21 cellular contexts compared by ENCODE assay signal in genomic region chr1:51669191-51669590, GRCh38. TPM values are rescaled to one million over a fixed set of nuclear protein-coding genes. Genes with fewer than 3 reads are reported as not detected.
DNase-seq lines count a peak whose midpoint lies in the region; ATAC-seq and TF ChIP-seq lines count a peak whose summit lies in the region.
"Had no signal": no experiment of that assay in that cellular context is flagged by ENCODE, and none has a peak within 500 bp of the region (broad histone marks: within the 10 kb centered on the region; RNA-seq: fewer than 3 reads in every experiment).

No MANE protein-coding gene starts in this region.

- H3K27me3 Mint-ChIP-seq in chondrocyte (ENCODE audit: low read depth) (no peaks in the 10 kb centered on the region), immature natural killer cell (ENCODE audit: low read depth in 3 of 3) (no peaks in the 10 kb centered on the region)
- H3K27me3 Mint-ChIP-seq: activated naive CD8-positive, alpha-beta T cell treated with anti-CD3 and anti-CD28 coated beads, Interleukin-2, amount 50 U/mL, for 24 hours; dendritic cell treated with granulocyte-macrophage colony-stimulating factor and Interleukin-4, amounts not matched to agents 40 ng/mL and 50 ng/mL, for 4 days had no signal

- peaks cover 68 to 85% of the 10 kb centered on the region in 2 donors for H3K4me1 ChIP-seq in gastrocnemius medialis

- intact Hi-C loops in gastrocnemius medialis (cut with DNase I; ENCODE audit: low total_unique reads): loop anchor here (10.0 kb wide), 1 partner anchor 104 kb away; no protein-coding TSS in a partner anchor

- H3K36me3 ChIP-seq in gastrocnemius medialis: no peaks in the 10 kb centered on the region
- H3K36me3 ChIP-seq: lower lobe of right lung had no signal

- DNase-seq in NCI-H748 (lab: John Stamatoyannopoulos, UW; ENCODE audit: unreplicated experiment) (peak; percentile 13), NCI-H748 treated with DMSO at 0.1 percent for 48 hours (lab: John Stamatoyannopoulos, UW) (no peak), NCI-H1417 treated with DMSO at 0.1 percent for 48 hours (lab: John Stamatoyannopoulos, UW) (peak; percentile 18), chondrocyte (ENCODE audit: low spot score) (no peak), gastrocnemius medialis (no peak), immature natural killer cell (no peak)
- no peak for DNase-seq in stimulated activated naive CD4-positive, alpha-beta T cell (lab: John Stamatoyannopoulos, UW)
- DNase-seq in activated CD4-positive, alpha-beta T cell treated with anti-CD3 and anti-CD28 coated beads for 48 hours: no peak
- DNase-seq: activated effector memory CD4-positive, alpha-beta T cell treated with Interleukin-2 at 50 U/mL for 16 hours; activated naive CD8-positive, alpha-beta T cell treated with anti-CD3 and anti-CD28 coated beads, Interleukin-2, amount 50 U/mL, for 24 hours; GDM1; hippocampal formation; lower lobe of right lung; MM.1S; NCI-H1930; NCI-H446 treated with DMSO at 0.1 percent for 48 hours had no signal

- ATAC-seq in gastrocnemius medialis: no peak
- ATAC-seq: activated naive CD8-positive, alpha-beta T cell treated with anti-CD3 and anti-CD28 coated beads, Interleukin-2, amount 50 U/mL, for 24 hours; lower lobe of right lung; Right ventricle myocardium inferior; sciatic nerve had no signal

- peak overlapping the region; percentile 11 to 77 (median 62) for H3K27ac ChIP-seq in gastrocnemius medialis
- H3K27ac ChIP-seq: HL-60, lower lobe of right lung had no signal

- H3K4me1 Mint-ChIP-seq in chondrocyte (ENCODE audit: low read depth) (peaks cover 52% of the 10 kb centered on the region), immature natural killer cell (no peaks in the 10 kb centered on the region)
- H3K4me1 Mint-ChIP-seq: activated naive CD8-positive, alpha-beta T cell treated with anti-CD3 and anti-CD28 coated beads, Interleukin-2, amount 50 U/mL, for 24 hours had no signal

- H3K9me3 Mint-ChIP-seq in chondrocyte (ENCODE audit: low read depth) (no peaks in the 10 kb centered on the region), immature natural killer cell (no peaks in the 10 kb centered on the region)
- H3K9me3 Mint-ChIP-seq: activated naive CD8-positive, alpha-beta T cell treated with anti-CD3 and anti-CD28 coated beads, Interleukin-2, amount 50 U/mL, for 24 hours; dendritic cell treated with granulocyte-macrophage colony-stimulating factor and Interleukin-4, amounts not matched to agents 40 ng/mL and 50 ng/mL, for 4 days had no signal

- H3K4me3 ChIP-seq in gastrocnemius medialis: no peak overlapping the region
- H3K4me3 ChIP-seq: lower lobe of right lung had no signal

- TF ChIP-seq POLR2A in gastrocnemius medialis (IDR thresholded peaks at IDR 0.05): no peak

- H3K36me3 Mint-ChIP-seq in chondrocyte (ENCODE audit: low read depth): no peaks in the 10 kb centered on the region
- H3K36me3 Mint-ChIP-seq in immature natural killer cell: peaks cover 0 to 3% (median 0%) of the 10 kb centered on the region in 3 donors

- TF ChIP-seq CTCF in chondrocyte (IDR thresholded peaks at IDR 0.05): no peak
- no peak for TF ChIP-seq CTCF in gastrocnemius medialis (IDR thresholded peaks at IDR 0.05 in 4 of 5, conservative IDR thresholded peaks at IDR 0.05 in 1 of 5)

- no peaks in the 10 kb centered on the region for H3K27me3 ChIP-seq in gastrocnemius medialis

- in situ Hi-C loops in gastrocnemius medialis (cut with MboI; ENCODE audit: low sequenced_read_pairs in 4 of 4): no loop called here

- no peaks in the 10 kb centered on the region for H3K9me3 ChIP-seq in gastrocnemius medialis
- H3K9me3 ChIP-seq: lower lobe of right lung had no signal

- H3K27ac Mint-ChIP-seq in chondrocyte (ENCODE audit: unreplicated experiment): peak overlapping the region; percentile 38
- H3K27ac Mint-ChIP-seq in immature natural killer cell: no peak overlapping the region
- H3K27ac Mint-ChIP-seq: activated naive CD8-positive, alpha-beta T cell treated with anti-CD3 and anti-CD28 coated beads, Interleukin-2, amount 50 U/mL, for 24 hours; dendritic cell treated with granulocyte-macrophage colony-stimulating factor and Interleukin-4, amounts not matched to agents 40 ng/mL and 50 ng/mL, for 4 days had no signal

- H3K4me3 Mint-ChIP-seq in chondrocyte (ENCODE audit: unreplicated experiment): no peak overlapping the region
- H3K4me3 Mint-ChIP-seq in immature natural killer cell: no peak overlapping the region
- H3K4me3 Mint-ChIP-seq: activated naive CD8-positive, alpha-beta T cell treated with anti-CD3 and anti-CD28 coated beads, Interleukin-2, amount 50 U/mL, for 24 hours; CD14-positive monocyte; dendritic cell treated with granulocyte-macrophage colony-stimulating factor and Interleukin-4, amounts not matched to agents 40 ng/mL and 50 ng/mL, for 4 days had no signal

RNA-seq across cellular contexts. Expression of gene OSBPL9, which starts 52.3 kb away (rescaled TPM):
- total RNA-seq in chondrocyte: 178 to 258 TPM (median 186 TPM) in 3 replicates
- total RNA-seq in gastrocnemius medialis: 100 to 1,000 TPM in 3 of 4 donors, 10 to 100 TPM in 1; 65.8 to 206 (median 136) TPM
- 10 to 100 TPM; 26.1 to 38.5 (median 38.2) TPM for polyA plus RNA-seq in immature natural killer cell

Comparison
In these comparisons a context has a peak if more than half of its experiments do, and no peak if none do; other contexts are left out.
1. DNase-seq: peak in NCI-H748 (single experiment) and NCI-H1417 treated with DMSO at 0.1 percent for 48 hours (single experiment); none in NCI-H748 treated with DMSO at 0.1 percent for 48 hours (single experiment), chondrocyte (single experiment), gastrocnemius medialis (0 of 2), immature natural killer cell (0 of 3), stimulated activated naive CD4-positive, alpha-beta T cell (0 of 6) and activated CD4-positive, alpha-beta T cell treated with anti-CD3 and anti-CD28 coated beads for 48 hours (single experiment).